In genomic region chr17:73901661-73902415, GRCh38 we compare ENCODE assay signal across 9 cellular contexts.
DNase-seq lines count a peak whose midpoint lies in the region; ATAC-seq lines count a peak whose summit lies in the region.
"Had no signal": no experiment of that assay in that cellular context is flagged by ENCODE, and none has a peak within 500 bp of the region (broad histone marks: within the 10 kb centered on the region; RNA-seq: fewer than 3 reads in every experiment).

No MANE protein-coding gene starts in this region.

- peak overlapping the region; percentile 55 for H3K4me3 ChIP-seq in BLaER1

- DNase-seq in NCI-H146 treated with DMSO at 0.1 percent for 48 hours (lab: John Stamatoyannopoulos, UW; ENCODE audit: unreplicated experiment) = peak; percentile 76
- DNase-seq in activated naive CD4-positive, alpha-beta T cell treated with anti-CD3 and anti-CD28 coated beads, Interleukin-2, amount 10 ng/mL, durations not matched to agents 7 days and 5 days = peak; percentile 39
- DNase-seq in iPS-NIHi7 (ENCODE audit: extremely low spot score) = peak; percentile 79
- DNase-seq in stimulated activated CD4-positive, alpha-beta T cell treated with anti-CD3 and anti-CD28 coated beads, Interleukin-4, amount 100 ng/mL, for 48 hours (ENCODE audit: low read depth in 2 of 2) = peak; percentile 12 to 18
- DNase-seq in GM19240 (ENCODE audit: insufficient read length, low spot score) = no peak
- DNase-seq in stimulated activated naive CD4-positive, alpha-beta T cell treated with Interleukin-2 at 50 U/mL for 16 hours (lab: John Stamatoyannopoulos, UW) = no peak

- H3K9ac ChIP-seq in BLaER1 = peak overlapping the region; percentile 52; the same call in 1 of the 2 replicates

- no peak overlapping the region for H3K27ac ChIP-seq in BLaER1

- peaks cover 61% of the 10 kb centered on the region for H3K27me3 Mint-ChIP-seq in activated naive CD4-positive, alpha-beta T cell treated with anti-CD3 and anti-CD28 coated beads, Interleukin-2, amount 10 ng/mL, durations not matched to agents 7 days and 5 days

- CTCF ChIA-PET in activated naive CD4-positive, alpha-beta T cell treated with anti-CD3 and anti-CD28 coated beads, Interleukin-2, amount 10 ng/mL, durations not matched to agents 7 days and 5 days (lab: Charles Lee) = interaction anchor here (1.0 to 1.7 kb wide), 2 partner anchors 191 to 256 kb away, joined by 3 read pairs; no protein-coding TSS in a partner anchor

- H3K36me3 ChIP-seq in BLaER1 = no peaks in the 10 kb centered on the region

- H3K36me3 Mint-ChIP-seq in activated naive CD4-positive, alpha-beta T cell treated with anti-CD3 and anti-CD28 coated beads, Interleukin-2, amount 10 ng/mL, durations not matched to agents 7 days and 5 days = no peaks in the 10 kb centered on the region

- ATAC-seq in GM21737 (IDR thresholded peaks at IDR 0.05; ENCODE audit: unreplicated experiment) = no peak
- ATAC-seq: Panc1 had no signal

- peak overlapping the region; percentile 72 for H3K4me3 Mint-ChIP-seq in activated naive CD4-positive, alpha-beta T cell treated with anti-CD3 and anti-CD28 coated beads, Interleukin-2, amount 10 ng/mL, durations not matched to agents 7 days and 5 days

- no peaks in the 10 kb centered on the region for H3K9me3 Mint-ChIP-seq in activated naive CD4-positive, alpha-beta T cell treated with anti-CD3 and anti-CD28 coated beads, Interleukin-2, amount 10 ng/mL, durations not matched to agents 7 days and 5 days

- H3K4me1 ChIP-seq in BLaER1 = peaks cover 14% of the 10 kb centered on the region

- peak overlapping the region; percentile 67 for H3K4me2 ChIP-seq in BLaER1

- H3K27ac Mint-ChIP-seq in activated naive CD4-positive, alpha-beta T cell treated with anti-CD3 and anti-CD28 coated beads, Interleukin-2, amount 10 ng/mL, durations not matched to agents 7 days and 5 days = peak overlapping the region; percentile 33

- H3K4me1 Mint-ChIP-seq in activated naive CD4-positive, alpha-beta T cell treated with anti-CD3 and anti-CD28 coated beads, Interleukin-2, amount 10 ng/mL, durations not matched to agents 7 days and 5 days = peaks cover 9% of the 10 kb centered on the region

- H4K20me1 ChIP-seq in BLaER1 = no peaks in the 10 kb centered on the region

- H3K9me3 ChIP-seq in BLaER1 = no peaks in the 10 kb centered on the region

- H3K27me3 ChIP-seq in BLaER1 = peaks cover 37% of the 10 kb centered on the region

Comparison
In these comparisons a context has a peak if more than half of its experiments do, and no peak if none do; other contexts are left out.
1. DNase-seq: peak in NCI-H146 treated with DMSO at 0.1 percent for 48 hours (single experiment), activated naive CD4-positive, alpha-beta T cell treated with anti-CD3 and anti-CD28 coated beads, Interleukin-2, amount 10 ng/mL, durations not matched to agents 7 days and 5 days (single experiment), iPS-NIHi7 (single experiment) and stimulated activated CD4-positive, alpha-beta T cell treated with anti-CD3 and anti-CD28 coated beads, Interleukin-4, amount 100 ng/mL, for 48 hours (2 of 2); none in GM19240 (single experiment) and stimulated activated naive CD4-positive, alpha-beta T cell treated with Interleukin-2 at 50 U/mL for 16 hours (single experiment).